Comparison of ENCODE assay signal across 8 cellular contexts in the genomic region with DNA sequence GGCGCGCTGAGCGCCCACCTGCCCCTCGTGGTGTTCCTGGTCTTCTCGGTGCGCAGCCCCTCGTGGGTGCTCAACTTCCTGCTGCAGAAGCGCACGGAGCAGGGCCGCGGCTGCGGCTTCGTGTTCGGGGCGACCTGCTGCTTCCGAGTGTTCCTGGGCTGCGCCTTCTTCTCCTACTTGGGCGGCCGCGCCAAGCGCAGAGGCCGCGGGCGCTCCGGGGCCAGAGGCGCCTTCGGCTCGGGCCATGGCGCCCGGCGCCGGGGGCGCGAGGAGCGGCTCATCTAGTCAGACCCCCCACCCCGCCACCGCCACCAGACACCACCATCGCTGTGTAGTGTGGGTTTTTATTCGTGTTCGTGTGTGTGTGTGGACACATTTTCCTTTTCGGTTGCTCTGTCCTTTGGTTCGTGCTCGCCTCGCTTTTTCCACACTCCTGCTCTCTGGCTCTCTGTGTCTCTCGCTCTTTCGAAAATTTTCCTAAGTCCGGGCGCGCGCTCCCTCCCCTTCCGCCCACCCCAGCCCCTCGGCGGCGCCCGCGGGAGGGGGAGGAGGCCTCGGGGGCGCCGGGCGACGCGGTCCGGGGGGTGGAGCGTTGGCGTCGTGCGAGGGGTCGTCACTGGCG. TPM values are rescaled to one million over a fixed set of nuclear protein-coding genes. Genes with fewer than 3 reads are reported as not detected.
A peak's percentile ranks its signal among the peaks of the same experiment; 100 is the strongest.
DNase-seq lines count a peak whose midpoint lies in the region; ATAC-seq, FAIRE-seq and TF ChIP-seq lines count a peak whose summit lies in the region.

No MANE protein-coding gene starts in this region.

- H3K36me3 Mint-ChIP-seq in WTC11, result peaks cover 17% of the 10 kb centered on the region

- WGBS in small intestine, 3 donors, result 0 to 2% (median 1%) methylated on average over 38 to 69 of the region's 69 CpGs

- POLR2A ChIA-PET in WTC11 (lab: Charles Lee), result no interaction called here

- H3K27me3 Mint-ChIP-seq in WTC11 (ENCODE audit: low read depth), result no peaks in the 10 kb centered on the region

- peaks cover 5% of the 10 kb centered on the region; the same call in 1 of the 2 replicates for H3K9me3 Mint-ChIP-seq in WTC11

- peak overlapping the region; percentile 89 for H3K27ac Mint-ChIP-seq in WTC11

- peaks cover 50% of the 10 kb centered on the region for H3K4me1 Mint-ChIP-seq in WTC11

- DNase-seq in DMS79 (lab: John Stamatoyannopoulos, UW) (peak; percentile 56), NCI-H1930 (lab: John Stamatoyannopoulos, UW) (peak; percentile 89), WTC11 (ENCODE audit: low spot score) (peak; percentile 65), bronchial epithelial cell (ENCODE audit: low read depth) (peak; percentile 23), iris pigment epithelial cell (ENCODE audit: low read depth) (peak; percentile 83), small intestine (peak; percentile 59)

- H3K4me3 Mint-ChIP-seq in WTC11, result peak overlapping the region; percentile 78

- H3K27me3 ChIP-seq in bronchial epithelial cell (ENCODE audit: control insufficient read depth, insufficient read depth, low read length), result no peaks in the 10 kb centered on the region
- H3K27me3 ChIP-seq in small intestine (ENCODE audit: control insufficient read depth in 2 of 2, insufficient read depth in 2 of 2, low read length in 2 of 2), result no peaks in the 10 kb centered on the region

- FAIRE-seq in bronchial epithelial cell (lab: Jason Lieb, UNC) (no peak), small intestine (lab: Jason Lieb, UNC) (no peak)

- H3K36me3 ChIP-seq in bronchial epithelial cell (ENCODE audit: control insufficient read depth, insufficient read depth, low read length) (no peaks in the 10 kb centered on the region), small intestine (ENCODE audit: control insufficient read depth in 2 of 2, insufficient read depth in 2 of 2, low read length in 2 of 2) (no peaks in the 10 kb centered on the region)

- peak overlapping the region; percentile 92 to 97 for H3K27ac ChIP-seq in small intestine (ENCODE audit: low read depth in 1 of 2, low read length in 1 of 2)

- H3K4me3 ChIP-seq in bronchial epithelial cell (ENCODE audit: low read depth, low read length) (peak overlapping the region; percentile 86), small intestine (ENCODE audit: low read depth in 1 of 2, low read length in 2 of 2) (peak overlapping the region; percentile 95 to 99)

- H3K9me3 ChIP-seq in small intestine (ENCODE audit: control insufficient read depth, low read depth), result no peaks in the 10 kb centered on the region

- ATAC-seq in HG02571 (IDR thresholded peaks at IDR 0.05; ENCODE audit: unreplicated experiment) (peak; percentile 30), WTC11 (peak; percentile 21), GM19035 (IDR thresholded peaks at IDR 0.05; ENCODE audit: unreplicated experiment) (no peak)

- peaks cover 0 to 5% of the 10 kb centered on the region in 2 donors for H3K4me1 ChIP-seq in small intestine (ENCODE audit: control insufficient read depth in 2 of 2, insufficient read depth in 1 of 2, low read depth in 1 of 2, low read length in 1 of 2)

- TF ChIP-seq CTCF in WTC11 (IDR thresholded peaks at IDR 0.05) (no peak), bronchial epithelial cell (IDR thresholded peaks at IDR 0.05; ENCODE audit: insufficient read depth, low read length, severe bottlenecking) (no peak)

- CTCF ChIA-PET in WTC11 (lab: Charles Lee), result interaction anchor here (0.6 to 1.5 kb wide), 2 partner anchors 46 to 94 kb away, joined by 3 to 4 read pairs; no protein-coding TSS in a partner anchor

TF ChIP-seq in WTC11, 78 proteins besides CTCF, POLR2A, EP300 and RAD21 (continues in another document):
- TF ChIP-seq RORB (CRISPR knock-in tag; IDR thresholded peaks at IDR 0.05) (no peak), ZNF232 (CRISPR knock-in tag; IDR thresholded peaks at IDR 0.05) (0 out of 2 replicates have a peak, but pooled peaks have one; percentile 44), SP1 (CRISPR knock-in tag; conservative IDR thresholded peaks at IDR 0.05) (no peak; the same call in none of the 2 replicates), FOXK1 (CRISPR knock-in tag; IDR thresholded peaks at IDR 0.05) (no peak), ZNF423 (CRISPR knock-in tag; IDR thresholded peaks at IDR 0.05) (peak; percentile 93), ZNF121 (CRISPR knock-in tag; IDR thresholded peaks at IDR 0.05) (no peak), RELA (CRISPR knock-in tag; IDR thresholded peaks at IDR 0.05; ENCODE audit: borderline replicate concordance) (0 out of 2 replicates have a peak, but pooled peaks have one; percentile 29), TCF7 (CRISPR knock-in tag; IDR thresholded peaks at IDR 0.05; ENCODE audit: low read depth) (peak; percentile 75; the same call in 1 of the 2 replicates), ZNF219 (CRISPR knock-in tag; IDR thresholded peaks at IDR 0.05; ENCODE audit: borderline replicate concordance) (0 out of 2 replicates have a peak, but pooled peaks have one; percentile 45), TEAD1 (CRISPR knock-in tag; IDR thresholded peaks at IDR 0.05) (peak; percentile 36; the same call in 1 of the 2 replicates)
- TF ChIP-seq, protein P1, sequence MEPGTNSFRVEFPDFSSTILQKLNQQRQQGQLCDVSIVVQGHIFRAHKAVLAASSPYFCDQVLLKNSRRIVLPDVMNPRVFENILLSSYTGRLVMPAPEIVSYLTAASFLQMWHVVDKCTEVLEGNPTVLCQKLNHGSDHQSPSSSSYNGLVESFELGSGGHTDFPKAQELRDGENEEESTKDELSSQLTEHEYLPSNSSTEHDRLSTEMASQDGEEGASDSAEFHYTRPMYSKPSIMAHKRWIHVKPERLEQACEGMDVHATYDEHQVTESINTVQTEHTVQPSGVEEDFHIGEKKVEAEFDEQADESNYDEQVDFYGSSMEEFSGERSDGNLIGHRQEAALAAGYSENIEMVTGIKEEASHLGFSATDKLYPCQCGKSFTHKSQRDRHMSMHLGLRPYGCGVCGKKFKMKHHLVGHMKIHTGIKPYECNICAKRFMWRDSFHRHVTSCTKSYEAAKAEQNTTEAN (CRISPR knock-in tag; IDR thresholded peaks at IDR 0.05), result no peak; the same call in 1 of the 2 replicates
- TF ChIP-seq, protein P2, sequence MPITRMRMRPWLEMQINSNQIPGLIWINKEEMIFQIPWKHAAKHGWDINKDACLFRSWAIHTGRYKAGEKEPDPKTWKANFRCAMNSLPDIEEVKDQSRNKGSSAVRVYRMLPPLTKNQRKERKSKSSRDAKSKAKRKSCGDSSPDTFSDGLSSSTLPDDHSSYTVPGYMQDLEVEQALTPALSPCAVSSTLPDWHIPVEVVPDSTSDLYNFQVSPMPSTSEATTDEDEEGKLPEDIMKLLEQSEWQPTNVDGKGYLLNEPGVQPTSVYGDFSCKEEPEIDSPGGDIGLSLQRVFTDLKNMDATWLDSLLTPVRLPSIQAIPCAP (CRISPR knock-in tag; IDR thresholded peaks at IDR 0.05), result 0 out of 2 replicates have a peak, but pooled peaks have one; percentile 11
- TF ChIP-seq, protein P3, sequence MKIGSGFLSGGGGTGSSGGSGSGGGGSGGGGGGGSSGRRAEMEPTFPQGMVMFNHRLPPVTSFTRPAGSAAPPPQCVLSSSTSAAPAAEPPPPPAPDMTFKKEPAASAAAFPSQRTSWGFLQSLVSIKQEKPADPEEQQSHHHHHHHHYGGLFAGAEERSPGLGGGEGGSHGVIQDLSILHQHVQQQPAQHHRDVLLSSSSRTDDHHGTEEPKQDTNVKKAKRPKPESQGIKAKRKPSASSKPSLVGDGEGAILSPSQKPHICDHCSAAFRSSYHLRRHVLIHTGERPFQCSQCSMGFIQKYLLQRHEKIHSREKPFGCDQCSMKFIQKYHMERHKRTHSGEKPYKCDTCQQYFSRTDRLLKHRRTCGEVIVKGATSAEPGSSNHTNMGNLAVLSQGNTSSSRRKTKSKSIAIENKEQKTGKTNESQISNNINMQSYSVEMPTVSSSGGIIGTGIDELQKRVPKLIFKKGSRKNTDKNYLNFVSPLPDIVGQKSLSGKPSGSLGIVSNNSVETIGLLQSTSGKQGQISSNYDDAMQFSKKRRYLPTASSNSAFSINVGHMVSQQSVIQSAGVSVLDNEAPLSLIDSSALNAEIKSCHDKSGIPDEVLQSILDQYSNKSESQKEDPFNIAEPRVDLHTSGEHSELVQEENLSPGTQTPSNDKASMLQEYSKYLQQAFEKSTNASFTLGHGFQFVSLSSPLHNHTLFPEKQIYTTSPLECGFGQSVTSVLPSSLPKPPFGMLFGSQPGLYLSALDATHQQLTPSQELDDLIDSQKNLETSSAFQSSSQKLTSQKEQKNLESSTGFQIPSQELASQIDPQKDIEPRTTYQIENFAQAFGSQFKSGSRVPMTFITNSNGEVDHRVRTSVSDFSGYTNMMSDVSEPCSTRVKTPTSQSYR (CRISPR knock-in tag; IDR thresholded peaks at IDR 0.05), result no peak
- TF ChIP-seq, protein P4, sequence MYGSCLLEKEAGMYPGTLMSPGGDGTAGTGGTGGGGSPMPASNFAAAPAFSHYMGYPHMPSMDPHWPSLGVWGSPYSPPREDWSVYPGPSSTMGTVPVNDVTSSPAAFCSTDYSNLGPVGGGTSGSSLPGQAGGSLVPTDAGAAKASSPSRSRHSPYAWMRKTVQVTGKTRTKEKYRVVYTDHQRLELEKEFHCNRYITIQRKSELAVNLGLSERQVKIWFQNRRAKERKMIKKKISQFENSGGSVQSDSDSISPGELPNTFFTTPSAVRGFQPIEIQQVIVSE (CRISPR knock-in tag; IDR thresholded peaks at IDR 0.05; ENCODE audit: borderline replicate concordance), result no peak
- TF ChIP-seq, protein P5, sequence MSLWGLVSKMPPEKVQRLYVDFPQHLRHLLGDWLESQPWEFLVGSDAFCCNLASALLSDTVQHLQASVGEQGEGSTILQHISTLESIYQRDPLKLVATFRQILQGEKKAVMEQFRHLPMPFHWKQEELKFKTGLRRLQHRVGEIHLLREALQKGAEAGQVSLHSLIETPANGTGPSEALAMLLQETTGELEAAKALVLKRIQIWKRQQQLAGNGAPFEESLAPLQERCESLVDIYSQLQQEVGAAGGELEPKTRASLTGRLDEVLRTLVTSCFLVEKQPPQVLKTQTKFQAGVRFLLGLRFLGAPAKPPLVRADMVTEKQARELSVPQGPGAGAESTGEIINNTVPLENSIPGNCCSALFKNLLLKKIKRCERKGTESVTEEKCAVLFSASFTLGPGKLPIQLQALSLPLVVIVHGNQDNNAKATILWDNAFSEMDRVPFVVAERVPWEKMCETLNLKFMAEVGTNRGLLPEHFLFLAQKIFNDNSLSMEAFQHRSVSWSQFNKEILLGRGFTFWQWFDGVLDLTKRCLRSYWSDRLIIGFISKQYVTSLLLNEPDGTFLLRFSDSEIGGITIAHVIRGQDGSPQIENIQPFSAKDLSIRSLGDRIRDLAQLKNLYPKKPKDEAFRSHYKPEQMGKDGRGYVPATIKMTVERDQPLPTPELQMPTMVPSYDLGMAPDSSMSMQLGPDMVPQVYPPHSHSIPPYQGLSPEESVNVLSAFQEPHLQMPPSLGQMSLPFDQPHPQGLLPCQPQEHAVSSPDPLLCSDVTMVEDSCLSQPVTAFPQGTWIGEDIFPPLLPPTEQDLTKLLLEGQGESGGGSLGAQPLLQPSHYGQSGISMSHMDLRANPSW (CRISPR knock-in tag; conservative IDR thresholded peaks at IDR 0.05; ENCODE audit: low read depth), result no peak

RNA-seq across cellular contexts. Expression of a gene that starts 38.0 kb away (rescaled TPM):
- total RNA-seq in WTC11 (2021) (868 to 954 TPM (median 912 TPM) in 3 replicates), bronchial epithelial cell (279 and 385 TPM in 2 replicates)
- polyA plus RNA-seq in small intestine, result 100 to 1,000 TPM; 493 to 875 (median 519) TPM

RNA-seq across cellular contexts. Expression of a gene that starts 39.9 kb away (rescaled TPM):
- total RNA-seq in WTC11 (2021) (12.2 to 13.4 TPM (median 12.8 TPM) in 3 replicates), bronchial epithelial cell (0.13 and 1.3 TPM in 2 replicates)
- polyA plus RNA-seq in small intestine, result under 1 TPM in 1 of 3 donors, not detected in 2; 0.37 TPM

Comparison
In these comparisons a context has a peak if more than half of its experiments do, and no peak if none do; other contexts are left out.
1. DNase-seq: peak in every context shown above with its lines; median percentile 89 in NCI-H1930; 83 in iris pigment epithelial cell; 65 in WTC11; 59 in small intestine; 56 in DMS79; 23 in bronchial epithelial cell.